1 cellular context compared by ENCODE assay signal in the genomic region with DNA sequence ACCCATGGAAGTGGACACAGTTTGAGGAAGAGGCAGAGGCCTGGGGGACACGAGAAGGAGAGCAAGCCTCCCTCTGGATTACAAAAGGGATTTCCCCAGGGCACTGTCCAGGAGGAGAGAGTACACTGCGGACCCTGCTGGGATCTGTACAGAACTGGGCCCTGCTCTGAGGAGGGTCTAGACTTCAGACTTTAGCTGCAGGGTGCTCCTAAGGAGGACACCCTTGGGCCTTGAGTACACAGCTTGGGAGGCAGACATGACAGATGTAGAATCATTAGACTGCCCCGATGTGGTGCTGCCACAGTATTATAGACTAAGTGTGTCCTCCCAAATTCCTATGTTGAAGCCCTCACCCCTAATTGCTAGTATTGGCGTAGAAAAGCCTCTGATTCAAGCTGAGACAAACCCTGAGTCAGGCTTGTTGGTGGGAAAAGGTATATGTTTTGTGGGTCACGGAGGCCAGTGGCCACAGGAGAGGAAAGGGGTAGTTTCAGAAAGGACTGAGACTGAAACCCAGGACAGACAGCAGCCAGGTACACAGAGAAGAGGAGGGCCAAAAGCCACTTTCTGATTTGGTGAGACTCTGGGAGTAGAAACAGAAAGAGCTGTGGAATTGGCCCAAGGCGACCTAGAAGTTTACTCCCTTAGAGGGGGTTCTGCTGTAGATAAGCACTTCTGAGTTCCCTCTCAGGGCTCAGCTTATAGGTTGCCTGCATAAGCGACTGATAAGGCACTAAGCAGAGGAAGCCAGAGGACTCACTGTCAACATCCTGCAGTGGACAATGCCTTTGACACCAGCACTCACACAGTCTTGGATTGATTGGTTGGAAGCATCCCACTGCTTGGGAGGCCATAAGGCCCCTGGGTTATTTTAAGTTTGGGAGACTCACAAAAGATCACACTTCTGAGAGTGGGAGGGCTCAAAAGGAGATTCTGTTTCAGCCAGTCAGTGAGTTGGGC.
A peak's percentile ranks its signal among the peaks of the same experiment; 100 is the strongest.
TF ChIP-seq lines count a peak whose summit lies in the region.

No MANE protein-coding gene starts in this region.

TF ChIP-seq in K562, 482 proteins besides CTCF, POLR2A, EP300 and RAD21 (continued from another document):
- TF ChIP-seq, protein P1, sequence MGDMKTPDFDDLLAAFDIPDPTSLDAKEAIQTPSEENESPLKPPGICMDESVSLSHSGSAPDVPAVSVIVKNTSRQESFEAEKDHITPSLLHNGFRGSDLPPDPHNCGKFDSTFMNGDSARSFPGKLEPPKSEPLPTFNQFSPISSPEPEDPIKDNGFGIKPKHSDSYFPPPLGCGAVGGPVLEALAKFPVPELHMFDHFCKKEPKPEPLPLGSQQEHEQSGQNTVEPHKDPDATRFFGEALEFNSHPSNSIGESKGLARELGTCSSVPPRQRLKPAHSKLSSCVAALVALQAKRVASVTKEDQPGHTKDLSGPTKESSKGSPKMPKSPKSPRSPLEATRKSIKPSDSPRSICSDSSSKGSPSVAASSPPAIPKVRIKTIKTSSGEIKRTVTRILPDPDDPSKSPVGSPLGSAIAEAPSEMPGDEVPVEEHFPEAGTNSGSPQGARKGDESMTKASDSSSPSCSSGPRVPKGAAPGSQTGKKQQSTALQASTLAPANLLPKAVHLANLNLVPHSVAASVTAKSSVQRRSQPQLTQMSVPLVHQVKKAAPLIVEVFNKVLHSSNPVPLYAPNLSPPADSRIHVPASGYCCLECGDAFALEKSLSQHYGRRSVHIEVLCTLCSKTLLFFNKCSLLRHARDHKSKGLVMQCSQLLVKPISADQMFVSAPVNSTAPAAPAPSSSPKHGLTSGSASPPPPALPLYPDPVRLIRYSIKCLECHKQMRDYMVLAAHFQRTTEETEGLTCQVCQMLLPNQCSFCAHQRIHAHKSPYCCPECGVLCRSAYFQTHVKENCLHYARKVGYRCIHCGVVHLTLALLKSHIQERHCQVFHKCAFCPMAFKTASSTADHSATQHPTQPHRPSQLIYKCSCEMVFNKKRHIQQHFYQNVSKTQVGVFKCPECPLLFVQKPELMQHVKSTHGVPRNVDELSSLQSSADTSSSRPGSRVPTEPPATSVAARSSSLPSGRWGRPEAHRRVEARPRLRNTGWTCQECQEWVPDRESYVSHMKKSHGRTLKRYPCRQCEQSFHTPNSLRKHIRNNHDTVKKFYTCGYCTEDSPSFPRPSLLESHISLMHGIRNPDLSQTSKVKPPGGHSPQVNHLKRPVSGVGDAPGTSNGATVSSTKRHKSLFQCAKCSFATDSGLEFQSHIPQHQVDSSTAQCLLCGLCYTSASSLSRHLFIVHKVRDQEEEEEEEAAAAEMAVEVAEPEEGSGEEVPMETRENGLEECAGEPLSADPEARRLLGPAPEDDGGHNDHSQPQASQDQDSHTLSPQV (IDR thresholded peaks at IDR 0.05): 0 out of 2 replicates have a peak, but pooled peaks have one; percentile 38
- TF ChIP-seq, protein P2, sequence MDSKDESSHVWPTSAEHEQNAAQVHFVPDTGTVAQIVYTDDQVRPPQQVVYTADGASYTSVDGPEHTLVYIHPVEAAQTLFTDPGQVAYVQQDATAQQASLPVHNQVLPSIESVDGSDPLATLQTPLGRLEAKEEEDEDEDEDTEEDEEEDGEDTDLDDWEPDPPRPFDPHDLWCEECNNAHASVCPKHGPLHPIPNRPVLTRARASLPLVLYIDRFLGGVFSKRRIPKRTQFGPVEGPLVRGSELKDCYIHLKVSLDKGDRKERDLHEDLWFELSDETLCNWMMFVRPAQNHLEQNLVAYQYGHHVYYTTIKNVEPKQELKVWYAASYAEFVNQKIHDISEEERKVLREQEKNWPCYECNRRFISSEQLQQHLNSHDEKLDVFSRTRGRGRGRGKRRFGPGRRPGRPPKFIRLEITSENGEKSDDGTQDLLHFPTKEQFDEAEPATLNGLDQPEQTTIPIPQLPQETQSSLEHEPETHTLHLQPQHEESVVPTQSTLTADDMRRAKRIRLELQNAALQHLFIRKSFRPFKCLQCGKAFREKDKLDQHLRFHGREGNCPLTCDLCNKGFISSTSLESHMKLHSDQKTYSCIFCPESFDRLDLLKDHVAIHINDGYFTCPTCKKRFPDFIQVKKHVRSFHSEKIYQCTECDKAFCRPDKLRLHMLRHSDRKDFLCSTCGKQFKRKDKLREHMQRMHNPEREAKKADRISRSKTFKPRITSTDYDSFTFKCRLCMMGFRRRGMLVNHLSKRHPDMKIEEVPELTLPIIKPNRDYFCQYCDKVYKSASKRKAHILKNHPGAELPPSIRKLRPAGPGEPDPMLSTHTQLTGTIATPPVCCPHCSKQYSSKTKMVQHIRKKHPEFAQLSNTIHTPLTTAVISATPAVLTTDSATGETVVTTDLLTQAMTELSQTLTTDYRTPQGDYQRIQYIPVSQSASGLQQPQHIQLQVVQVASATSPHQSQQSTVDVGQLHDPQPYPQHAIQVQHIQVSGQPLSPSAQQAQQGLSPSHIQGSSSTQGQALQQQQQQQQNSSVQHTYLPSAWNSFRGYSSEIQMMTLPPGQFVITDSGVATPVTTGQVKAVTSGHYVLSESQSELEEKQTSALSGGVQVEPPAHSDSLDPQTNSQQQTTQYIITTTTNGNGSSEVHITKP (IDR thresholded peaks at IDR 0.05; ENCODE audit: partially characterized antibody): peak; percentile 30
- no peak for TF ChIP-seq ZNF282 (CRISPR knock-in tag; IDR thresholded peaks at IDR 0.05)
TF ChIP-seq in K562: peak in this region for 2.
